In the genomic region with DNA sequence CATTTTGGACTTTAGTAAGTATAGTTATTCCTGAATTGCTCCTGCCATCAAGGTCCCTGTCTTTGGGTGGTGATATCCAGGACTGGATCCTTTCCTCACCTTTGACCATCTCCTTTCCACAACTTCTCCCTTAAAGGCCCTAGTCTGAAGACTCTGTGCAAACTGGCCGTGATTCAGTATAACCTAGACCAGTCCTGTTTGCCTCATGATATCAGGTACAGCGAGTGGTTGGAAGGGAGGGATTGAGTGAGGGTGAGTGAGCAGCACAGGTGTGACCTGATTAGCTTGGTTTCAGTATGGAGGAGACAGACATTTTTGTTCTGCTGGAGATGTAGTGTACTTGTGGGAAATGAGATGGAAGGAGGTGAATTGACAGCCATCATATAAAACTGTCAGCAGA, we compare ENCODE assay signal across 30 cellular contexts. TPM values are rescaled to one million over a fixed set of nuclear protein-coding genes. Genes with fewer than 3 reads are reported as not detected.
A peak's percentile ranks its signal among the peaks of the same experiment; 100 is the strongest.
DNase-seq lines count a peak whose midpoint lies in the region; ATAC-seq, FAIRE-seq and TF ChIP-seq lines count a peak whose summit lies in the region.
"Had no signal": no experiment of that assay in that cellular context is flagged by ENCODE, and none has a peak within 500 bp of the region (broad histone marks: within the 10 kb centered on the region; RNA-seq: fewer than 3 reads in every experiment).

No MANE protein-coding gene starts in this region.

- H3K9me3 ChIP-seq in breast epithelium = no peaks in the 10 kb centered on the region
- H3K9me3 ChIP-seq in naive thymus-derived CD4-positive, alpha-beta T cell (ENCODE audit: control insufficient read depth in 2 of 3, low read length in 3 of 3) = no peaks in the 10 kb centered on the region
- H3K9me3 ChIP-seq in kidney (ENCODE audit: control insufficient read depth in 1 of 2, low read length in 2 of 2) = no peaks in the 10 kb centered on the region
- H3K9me3 ChIP-seq: BE2C, stomach, uterus had no signal

- H3K4me1 ChIP-seq in breast epithelium (peaks cover 4 to 26% of the 10 kb centered on the region in 2 donors), kidney (ENCODE audit: control insufficient read depth in 1 of 2, insufficient read depth in 1 of 2, low read depth in 1 of 2, low read length in 2 of 2) (peaks cover 20 to 21% of the 10 kb centered on the region in 2 donors)
- peaks cover 23 to 31% of the 10 kb centered on the region in 2 donors for H3K4me1 ChIP-seq in naive thymus-derived CD4-positive, alpha-beta T cell (ENCODE audit: control insufficient read depth in 2 of 2, insufficient read depth in 2 of 2, low read length in 2 of 2)

- FAIRE-seq in kidney (lab: Jason Lieb, UNC) = no peak
- FAIRE-seq: GM12878 had no signal

- no peak overlapping the region for H3K9ac ChIP-seq in kidney (ENCODE audit: low read length in 2 of 2)
- H3K9ac ChIP-seq: KMS-11 had no signal

- BruUV-seq in MCF 10A (replicated peaks; lab: Mats Ljungman, UMichigan) = no TSS peak

- POLR2A ChIA-PET in MCF 10A (lab: Yijun Ruan, JAX) = interaction anchor here (0.7 kb wide), 2 partner anchors 40 to 91 kb away, joined by 3 to 4 read pairs; a partner anchor contains a TSS
- POLR2A ChIA-PET in naive thymus-derived CD4-positive, alpha-beta T cell (lab: Charles Lee) = interaction anchor here (1.4 to 1.8 kb wide), 2 partner anchors 10 to 40 kb away, joined by 3 to 4 read pairs; a partner anchor contains a TSS

- H3K9me3 Mint-ChIP-seq in MCF 10A (ENCODE audit: unreplicated experiment) (no peaks in the 10 kb centered on the region), type B pancreatic cell (no peaks in the 10 kb centered on the region)
- no peaks in the 10 kb centered on the region for H3K9me3 Mint-ChIP-seq in activated naive CD8-positive, alpha-beta T cell (ENCODE audit: low read depth)
- peaks cover 0 to under 1% (median 0%) of the 10 kb centered on the region in 11 donors for H3K9me3 Mint-ChIP-seq in naive thymus-derived CD4-positive, alpha-beta T cell

- peaks cover 7% of the 10 kb centered on the region for H3K36me3 ChIP-seq in breast epithelium
- peaks cover 0 to 36% (median 8%) of the 10 kb centered on the region in 3 experiments for H3K36me3 ChIP-seq in naive thymus-derived CD4-positive, alpha-beta T cell (ENCODE audit: control insufficient read depth in 2 of 3, insufficient read depth in 3 of 3, low read length in 3 of 3)
- H3K36me3 ChIP-seq in kidney (ENCODE audit: control insufficient read depth in 1 of 2, insufficient read depth in 2 of 2, low read length in 2 of 2) = peaks cover 14 to 15% of the 10 kb centered on the region in 2 donors
- H3K36me3 ChIP-seq: uterus had no signal

- H3K27me3 Mint-ChIP-seq in MCF 10A (ENCODE audit: insufficient read depth, unreplicated experiment) (no peaks in the 10 kb centered on the region), type B pancreatic cell (no peaks in the 10 kb centered on the region)
- H3K27me3 Mint-ChIP-seq in activated naive CD8-positive, alpha-beta T cell = no peaks in the 10 kb centered on the region
- no peaks in the 10 kb centered on the region for H3K27me3 Mint-ChIP-seq in naive thymus-derived CD4-positive, alpha-beta T cell

- H3K36me3 Mint-ChIP-seq in MCF 10A (ENCODE audit: insufficient read depth, unreplicated experiment) = peaks cover 41% of the 10 kb centered on the region
- peaks cover 4% of the 10 kb centered on the region for H3K36me3 Mint-ChIP-seq in activated naive CD8-positive, alpha-beta T cell
- H3K36me3 Mint-ChIP-seq in naive thymus-derived CD4-positive, alpha-beta T cell = peaks cover 3 to 32% (median 15%) of the 10 kb centered on the region in 5 donors
- H3K36me3 Mint-ChIP-seq in type B pancreatic cell = peaks cover 15% of the 10 kb centered on the region

- TF ChIP-seq CTCF in MCF 10A (IDR thresholded peaks at IDR 0.05; ENCODE audit: unreplicated experiment) = no peak
- TF ChIP-seq CTCF in breast epithelium (IDR thresholded peaks at IDR 0.05) = no peak
- no peak for TF ChIP-seq CTCF in type B pancreatic cell (conservative IDR thresholded peaks at IDR 0.05)
- TF ChIP-seq CTCF in kidney (IDR thresholded peaks at IDR 0.05; ENCODE audit: borderline replicate concordance, extremely low read depth, insufficient read depth) = no peak

- H3K4me3 ChIP-seq in breast epithelium (no peak overlapping the region), kidney (ENCODE audit: low read length in 2 of 2) (no peak overlapping the region)
- no peak overlapping the region for H3K4me3 ChIP-seq in naive thymus-derived CD4-positive, alpha-beta T cell (ENCODE audit: low read length)
- H3K4me3 ChIP-seq: GM12878, stomach, uterus had no signal

- no peak for TF ChIP-seq POLR2A in breast epithelium (IDR thresholded peaks at IDR 0.05)

- no peak for DNase-seq in MCF 10A (ENCODE audit: unreplicated experiment)
- no peak for DNase-seq in breast epithelium (ENCODE audit: low spot score in 2 of 2)
- no peak for DNase-seq in naive thymus-derived CD4-positive, alpha-beta T cell
- no peak for DNase-seq in type B pancreatic cell (ENCODE audit: extremely low spot score, unreplicated experiment)
- DNase-seq in kidney = no peak
- DNase-seq in HPDE6-E6E7 (ENCODE audit: extremely low spot score) = no peak
- no peak for DNase-seq in GM19240 (ENCODE audit: insufficient read length, low spot score)
- DNase-seq: activated CD4-positive, alpha-beta T cell treated with anti-CD3 and anti-CD28 coated beads for 48 hours; activated CD8-positive, alpha-beta memory T cell treated with anti-CD3 and anti-CD28 coated beads for 24 hours; activated gamma-delta T cell; activated T-cell treated with anti-CD3 and anti-CD28 coated beads for 4 hours; amniotic stem cell; BE2C; DMS153; hypothalamus; left cardiac atrium; mammary epithelial cell; NCI-H1417; NCI-H2029 treated with DMSO at 0.1 percent for 48 hours; NCI-H526; right cardiac atrium; stimulated activated CD4-positive, alpha-beta T cell treated with anti-CD3 and anti-CD28 coated beads, Interleukin-2, amount 100 ng/mL, for 24 hours; stomach; T-helper 9 cell; uterus had no signal

- H3K27ac Mint-ChIP-seq in MCF 10A (ENCODE audit: low read depth, unreplicated experiment) (peak overlapping the region; percentile 16), type B pancreatic cell (no peak overlapping the region)
- peak overlapping the region; percentile 65 for H3K27ac Mint-ChIP-seq in activated naive CD8-positive, alpha-beta T cell
- H3K27ac Mint-ChIP-seq in naive thymus-derived CD4-positive, alpha-beta T cell = peak overlapping the region in 5 of 9 donors; percentile 10 to 84 (median 47)

- H3K27me3 ChIP-seq in breast epithelium = no peaks in the 10 kb centered on the region
- H3K27me3 ChIP-seq in naive thymus-derived CD4-positive, alpha-beta T cell (ENCODE audit: control insufficient read depth in 2 of 2, insufficient read depth in 2 of 2, low read length in 2 of 2) = no peaks in the 10 kb centered on the region
- H3K27me3 ChIP-seq: BE2C, stomach, uterus had no signal

- intact Hi-C loops in MCF 10A (cut with micrococcal nuclease) (no loop called here), breast epithelium (cut with DNase I; ENCODE audit: low total_unique reads) (no loop called here), kidney (cut with DNase I) (no loop called here)
- intact Hi-C loops in naive thymus-derived CD4-positive, alpha-beta T cell (cut with micrococcal nuclease) = no loop called here

- CTCF ChIA-PET in MCF 10A (lab: Yijun Ruan, JAX) = no interaction called here
- CTCF ChIA-PET in naive thymus-derived CD4-positive, alpha-beta T cell (lab: Charles Lee) = no interaction called here

- no peak for ATAC-seq in naive thymus-derived CD4-positive, alpha-beta T cell
- ATAC-seq: GM12878, left cardiac atrium, right cardiac atrium, Right ventricle myocardium inferior had no signal

- H3K4me1 Mint-ChIP-seq in MCF 10A (ENCODE audit: insufficient read depth, unreplicated experiment) = peaks cover 17% of the 10 kb centered on the region
- peaks cover 46% of the 10 kb centered on the region for H3K4me1 Mint-ChIP-seq in activated naive CD8-positive, alpha-beta T cell (ENCODE audit: low read depth)
- peaks cover 33 to 73% (median 50%) of the 10 kb centered on the region in 7 donors for H3K4me1 Mint-ChIP-seq in naive thymus-derived CD4-positive, alpha-beta T cell
- peaks cover 20% of the 10 kb centered on the region for H3K4me1 Mint-ChIP-seq in type B pancreatic cell (ENCODE audit: unreplicated experiment)

- H3K4me3 Mint-ChIP-seq in MCF 10A (ENCODE audit: unreplicated experiment) = no peak overlapping the region
- H3K4me3 Mint-ChIP-seq in activated naive CD8-positive, alpha-beta T cell = peak overlapping the region; percentile 8
- peak overlapping the region in 6 of 10 donors; percentile 1 to 45 (median 22) for H3K4me3 Mint-ChIP-seq in naive thymus-derived CD4-positive, alpha-beta T cell
- peak overlapping the region; percentile 63 for H3K4me3 Mint-ChIP-seq in type B pancreatic cell

- no peak overlapping the region for H3K27ac ChIP-seq in breast epithelium
- no peak overlapping the region for H3K27ac ChIP-seq in naive thymus-derived CD4-positive, alpha-beta T cell (ENCODE audit: low read depth, low read length)
- no peak overlapping the region for H3K27ac ChIP-seq in kidney (ENCODE audit: low read depth in 2 of 2, low read length in 2 of 2)
- H3K27ac ChIP-seq: KMS-11, uterus, VCaP had no signal

RNA-seq across cellular contexts. Expression of a gene that starts 2.3 kb away (rescaled TPM):
- total RNA-seq in MCF 10A (2022) (72.8 and 80.4 TPM in 2 replicates), breast epithelium (10 to 100 TPM; 48.8 to 69.2 (median 56.3) TPM), type B pancreatic cell (ENCODE audit: low replicate concordance) (51.7 and 56.7 TPM in 2 replicates), kidney (49.2 TPM)
- total RNA-seq in naive thymus-derived CD4-positive, alpha-beta T cell = 10 to 100 TPM; 25.4 to 66.3 (median 48.4) TPM
- 10 to 100 TPM; 56.0 to 89.6 TPM for polyA plus RNA-seq in naive thymus-derived CD4-positive, alpha-beta T cell
- 55.2 TPM for polyA plus RNA-seq in kidney (ENCODE audit: insufficient read depth, low read depth, low replicate concordance)

RNA-seq across cellular contexts. Expression of a gene that starts 5.1 kb away (rescaled TPM):
- total RNA-seq in MCF 10A (2022) (35.6 and 39.2 TPM in 2 replicates), breast epithelium (10 to 100 TPM; 91.4 to 97.3 (median 92.5) TPM), type B pancreatic cell (ENCODE audit: low replicate concordance) (96.4 and 104 TPM in 2 replicates), kidney (52.6 TPM)
- total RNA-seq in naive thymus-derived CD4-positive, alpha-beta T cell = 10 to 100 TPM; 39.9 to 76.9 (median 67.4) TPM
- polyA plus RNA-seq in naive thymus-derived CD4-positive, alpha-beta T cell = 100 to 1,000 TPM; 128 to 145 TPM
- polyA plus RNA-seq in kidney (ENCODE audit: insufficient read depth, low read depth, low replicate concordance) = 90.0 TPM

RNA-seq across cellular contexts. Expression of a gene that starts 5.4 kb away (rescaled TPM):
- total RNA-seq in MCF 10A (2022) (71.8 and 79.9 TPM in 2 replicates), breast epithelium (10 to 100 TPM; 65.0 to 78.0 (median 76.3) TPM), type B pancreatic cell (ENCODE audit: low replicate concordance) (54.1 and 67.5 TPM in 2 replicates), kidney (53.2 TPM)
- 10 to 100 TPM; 20.3 to 58.0 (median 32.7) TPM for total RNA-seq in naive thymus-derived CD4-positive, alpha-beta T cell
- 10 to 100 TPM; 58.2 to 72.3 TPM for polyA plus RNA-seq in naive thymus-derived CD4-positive, alpha-beta T cell
- 149 TPM for polyA plus RNA-seq in kidney (ENCODE audit: insufficient read depth, low read depth, low replicate concordance)

RNA-seq across cellular contexts. Expression of a gene that starts 34.5 kb away (rescaled TPM):
- 22.7 and 31.4 TPM in 2 replicates for total RNA-seq in MCF 10A (2022)
- total RNA-seq in breast epithelium = 10 to 100 TPM; 12.6 to 21.4 (median 19.3) TPM
- total RNA-seq in naive thymus-derived CD4-positive, alpha-beta T cell = 10 to 100 TPM in 4 of 5 experiments, 1 to 10 TPM in 1; 9.8 to 14.5 (median 12.7) TPM
- 1 to 10 TPM; 2.9 to 4.0 TPM for polyA plus RNA-seq in naive thymus-derived CD4-positive, alpha-beta T cell
- total RNA-seq in type B pancreatic cell (ENCODE audit: low replicate concordance) = 53.7 and 65.0 TPM in 2 replicates
- total RNA-seq in kidney = 24.5 TPM
- polyA plus RNA-seq in kidney (ENCODE audit: insufficient read depth, low read depth, low replicate concordance) = 10.1 TPM

RNA-seq across cellular contexts. Expression of a gene that starts 34.8 kb away (rescaled TPM):
- total RNA-seq in MCF 10A (2022) (16.5 and 17.9 TPM in 2 replicates), breast epithelium (10 to 100 TPM; 25.2 to 35.6 (median 34.7) TPM), type B pancreatic cell (ENCODE audit: low replicate concordance) (35.1 and 55.1 TPM in 2 replicates), kidney (22.6 TPM)
- 10 to 100 TPM; 19.7 to 60.4 (median 28.2) TPM for total RNA-seq in naive thymus-derived CD4-positive, alpha-beta T cell
- polyA plus RNA-seq in naive thymus-derived CD4-positive, alpha-beta T cell = 10 to 100 TPM; 21.5 to 34.0 TPM
- 21.8 TPM for polyA plus RNA-seq in kidney (ENCODE audit: insufficient read depth, low read depth, low replicate concordance)
